ENCODE assay signal across 8 cellular contexts in genomic region chr14:76720382-76720813, GRCh38.
DNase-seq lines count a peak whose midpoint lies in the region; ATAC-seq lines count a peak whose summit lies in the region.

No MANE protein-coding gene starts in this region.

- peak; percentile 52 for DNase-seq in Ammon's horn (ENCODE audit: low spot score)
- peak; percentile 43 for DNase-seq in GM19240 (ENCODE audit: insufficient read length, low spot score)
- peak; percentile 45 for DNase-seq in KBM-7
- peak; percentile 88 for DNase-seq in left kidney (ENCODE audit: low read depth, low spot score)
- DNase-seq in middle frontal gyrus (ENCODE audit: extremely low spot score, low spot score) = no peak
- no peak for DNase-seq in activated CD4-positive, alpha-beta T cell treated with anti-CD3 and anti-CD28 coated beads for 4 hours

- no peak for ATAC-seq in GM18868 (IDR thresholded peaks at IDR 0.05; ENCODE audit: unreplicated experiment)

- peak overlapping the region; percentile 7 for H3K27ac ChIP-seq in angular gyrus (ENCODE audit: low read depth, low read length)

- in situ Hi-C loops in KBM-7 (cut with MboI; ENCODE audit: low pct_unique_long_range_greater_than_20kb, low sequenced_read_pairs) = no loop called here

Comparison
In these comparisons a context has a peak if more than half of its experiments do, and no peak if none do; other contexts are left out.
1. DNase-seq: peak in Ammon's horn (single experiment), GM19240 (single experiment), KBM-7 (single experiment) and left kidney (single experiment); none in middle frontal gyrus (single experiment) and activated CD4-positive, alpha-beta T cell treated with anti-CD3 and anti-CD28 coated beads for 4 hours (0 of 2).